Comparison of ENCODE assay signal across 9 cellular contexts in the genomic region with DNA sequence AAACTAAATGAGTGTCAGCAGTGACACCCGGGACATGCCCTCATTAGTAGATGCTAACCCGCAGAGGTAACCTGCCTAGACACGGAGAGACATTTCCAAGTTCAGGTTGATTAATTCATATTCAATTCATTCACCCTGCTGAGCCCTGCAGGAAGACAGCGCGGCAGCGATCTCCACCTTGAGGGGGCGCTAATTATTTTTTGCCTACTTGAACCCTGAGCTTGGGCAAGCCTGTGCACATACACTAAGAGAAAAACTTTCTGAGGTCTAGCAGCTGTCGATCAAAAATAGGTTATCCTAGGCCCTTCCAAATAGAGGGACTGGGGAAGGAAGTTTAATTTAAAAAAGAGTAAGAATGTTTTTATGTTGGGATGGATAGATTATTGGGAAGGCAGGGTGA. TPM values are rescaled to one million over a fixed set of nuclear protein-coding genes. Genes with fewer than 3 reads are reported as not detected.
DNase-seq lines count a peak whose midpoint lies in the region; TF ChIP-seq lines count a peak whose summit lies in the region.
"Had no signal": no experiment of that assay in that cellular context is flagged by ENCODE, and none has a peak within 500 bp of the region (broad histone marks: within the 10 kb centered on the region; RNA-seq: fewer than 3 reads in every experiment).

No MANE protein-coding gene starts in this region.

- WGBS in esophagus squamous epithelium, 2 donors: 10 to 35% methylated on average over 8 of the region's 8 CpGs

- H3K36me3 ChIP-seq in esophagus squamous epithelium (no peaks in the 10 kb centered on the region), skeletal muscle satellite cell (ENCODE audit: insufficient read depth, low read length) (no peaks in the 10 kb centered on the region)

- H3K4me1 ChIP-seq in esophagus squamous epithelium (peaks cover 11 to 23% (median 14%) of the 10 kb centered on the region in 3 donors), skeletal muscle satellite cell (ENCODE audit: control insufficient read depth, insufficient read depth, low read length) (peaks cover 15% of the 10 kb centered on the region)

- peak overlapping the region; percentile 98 for H3K4me2 ChIP-seq in skeletal muscle satellite cell (ENCODE audit: low read length)

- peak in 3 of 6 experiments; percentile 21 to 47 (median 34) for TF ChIP-seq CTCF in esophagus squamous epithelium (IDR thresholded peaks at IDR 0.05)

- H3K4me3 ChIP-seq in esophagus squamous epithelium: peak overlapping the region in 3 of 4 donors; percentile 57 to 79 (median 70)
- H3K4me3 ChIP-seq in skeletal muscle satellite cell (ENCODE audit: low read length): peak overlapping the region; percentile 93

- H3K9me3 ChIP-seq in esophagus squamous epithelium (no peaks in the 10 kb centered on the region), skeletal muscle satellite cell (replicated peaks; ENCODE audit: low read length) (no peaks in the 10 kb centered on the region)

- H3K27me3 ChIP-seq in esophagus squamous epithelium: peaks cover 0 to 38% (median 0%) of the 10 kb centered on the region in 4 donors
- H3K27me3 ChIP-seq in skeletal muscle satellite cell (ENCODE audit: control insufficient read depth, insufficient read depth, low read length): no peaks in the 10 kb centered on the region

- TF ChIP-seq POLR2A in esophagus squamous epithelium (IDR thresholded peaks at IDR 0.05): no peak

- peak; percentile 31 for DNase-seq in NCI-H345 (lab: John Stamatoyannopoulos, UW)
- no peak for DNase-seq in NCI-H345 treated with DMSO at 0.1 percent for 48 hours (lab: John Stamatoyannopoulos, UW; ENCODE audit: unreplicated experiment)
- peak; percentile 33 for DNase-seq in NOMO-1 treated with DMSO at 0.1 percent for 48 hours (lab: John Stamatoyannopoulos, UW; ENCODE audit: unreplicated experiment)
- no peak for DNase-seq in esophagus squamous epithelium (lab: John Stamatoyannopoulos, UW)
- DNase-seq in NCI-H187 (lab: John Stamatoyannopoulos, UW): no peak
- no peak for DNase-seq in mucosa of gallbladder (ENCODE audit: low spot score)
- no peak for DNase-seq in effector CD4-positive, alpha-beta T cell

- peak overlapping the region; percentile 71 for H3K9ac ChIP-seq in skeletal muscle satellite cell (ENCODE audit: low read depth, low read length)

- no peak overlapping the region for H3K27ac ChIP-seq in esophagus squamous epithelium
- H3K27ac ChIP-seq: HL-60 had no signal

- intact Hi-C loops in esophagus squamous epithelium (cut with DNase I): no loop called here

RNA-seq across cellular contexts. Expression of a gene that starts 1.3 kb away (rescaled TPM):
- total RNA-seq in esophagus squamous epithelium (1 to 10 TPM in 1 of 4 donors, under 1 TPM in 3; 0.57 to 1.2 (median 0.80) TPM), mucosa of gallbladder (30.1 TPM)
- total RNA-seq in skeletal muscle satellite cell (2012; rRNA removed): 0.44 TPM in 1 of 2 replicates, not detected in the other

Comparison
In these comparisons a context has a peak if more than half of its experiments do, and no peak if none do; other contexts are left out.
1. DNase-seq: peak in NCI-H345 (single experiment) and NOMO-1 treated with DMSO at 0.1 percent for 48 hours (single experiment); none in NCI-H345 treated with DMSO at 0.1 percent for 48 hours (single experiment), esophagus squamous epithelium (single experiment), NCI-H187 (0 of 2), mucosa of gallbladder (single experiment) and effector CD4-positive, alpha-beta T cell (single experiment).
2. RNA of a gene that starts 1.3 kb away (total RNA-seq): 30.1 TPM in mucosa of gallbladder (single experiment); 0.57 to 1.2 TPM in esophagus squamous epithelium; every median in the first group is over 10 times any median in the second.